In genomic region chr4:6763330-6763851, GRCh38 we compare ENCODE assay signal across 14 cellular contexts. TPM values are rescaled to one million over a fixed set of nuclear protein-coding genes. Genes with fewer than 3 reads are reported as not detected.
DNase-seq lines count a peak whose midpoint lies in the region; ATAC-seq and TF ChIP-seq lines count a peak whose summit lies in the region.
"Had no signal": no experiment of that assay in that cellular context is flagged by ENCODE, and none has a peak within 500 bp of the region (broad histone marks: within the 10 kb centered on the region; RNA-seq: fewer than 3 reads in every experiment).

No MANE protein-coding gene starts in this region.

- no peak for TF ChIP-seq CTCF in HEK293 (tag by site-specific recombination; IDR thresholded peaks at IDR 0.05)
- TF ChIP-seq CTCF in PC-9 (conservative IDR thresholded peaks at IDR 0.05): peak; percentile 56
- peak; percentile 51 for TF ChIP-seq CTCF in endodermal cell (conservative IDR thresholded peaks at IDR 0.05)
- TF ChIP-seq CTCF in prostate gland (IDR thresholded peaks at IDR 0.05): peak in 2 of 4 experiments; percentile 36 to 59

- POLR2A ChIA-PET in HEK293 (lab: Yijun Ruan, JAX) (interaction anchor here (0.6 kb wide), 1 partner anchor 91 kb away, joined by 3 read pairs; no protein-coding TSS in a partner anchor), PC-9 (lab: Charles Lee; ENCODE audit: unreplicated experiment) (interaction anchor here (0.9 kb wide), 1 partner anchor 90 kb away, joined by 3 read pairs; a partner anchor contains a TSS)

- H3K27ac ChIP-seq in HEK293 (ENCODE audit: extremely low read depth, low read depth, low read length) (no peak overlapping the region), PC-9 (peak overlapping the region; percentile 88), endodermal cell (ENCODE audit: low read depth, low read length) (no peak overlapping the region), prostate gland (peak overlapping the region; percentile 30 to 61)
- H3K27ac ChIP-seq: ascending aorta, SJCRH30 had no signal

- no peaks in the 10 kb centered on the region for H3K27me3 ChIP-seq in PC-9 (ENCODE audit: insufficient read depth, low read depth)
- no peaks in the 10 kb centered on the region for H3K27me3 ChIP-seq in endodermal cell (ENCODE audit: control insufficient read depth, insufficient read depth, low read length, poor library complexity, severe bottlenecking)
- no peaks in the 10 kb centered on the region for H3K27me3 ChIP-seq in prostate gland (replicated peaks; ENCODE audit: insufficient read depth)
- H3K27me3 ChIP-seq: ascending aorta had no signal

- H3K27ac Mint-ChIP-seq in endodermal cell: no peak overlapping the region
- H3K27ac Mint-ChIP-seq: activated T-cell treated with anti-CD3 and anti-CD28 coated beads, Interleukin-2, amount 50 U/mL, for 24 hours had no signal

- no peak overlapping the region for H3K4me3 Mint-ChIP-seq in endodermal cell
- H3K4me3 Mint-ChIP-seq: activated T-cell treated with anti-CD3 and anti-CD28 coated beads, Interleukin-2, amount 50 U/mL, for 24 hours had no signal

- H3K4me3 ChIP-seq in HEK293 (ENCODE audit: low read depth, low read length) (no peak overlapping the region), PC-9 (peak overlapping the region; percentile 47; the same call in 1 of the 2 replicates), endodermal cell (ENCODE audit: low read length) (no peak overlapping the region), prostate gland (no peak overlapping the region)
- H3K4me3 ChIP-seq: ascending aorta, SJCRH30 had no signal

- DNase-seq in PC-9 (peak; percentile 81 to 91), endodermal cell (peak; percentile 44), prostate gland (ENCODE audit: low spot score) (peak; percentile 68), nucleus accumbens (lab: John Stamatoyannopoulos, UW) (no peak), NCI-H226 (no peak)
- DNase-seq: activated CD4-positive, CD25-positive, alpha-beta regulatory T cell; activated T-cell treated with anti-CD3 and anti-CD28 coated beads, Interleukin-2, amount 50 U/mL, for 24 hours; KG1; mesenchymal stem cell; stimulated activated CD4-positive, alpha-beta T cell treated with anti-CD3 and anti-CD28 coated beads, Interleukin-4, amount 100 ng/mL, for 4 hours had no signal

- no peak for ATAC-seq in GM21825 (IDR thresholded peaks at IDR 0.05; ENCODE audit: unreplicated experiment)

- intact Hi-C loops in PC-9 (cut with micrococcal nuclease; ENCODE audit: unreplicated experiment) (loop anchor here (1.0 kb wide), 1 partner anchor 43 kb away; no protein-coding TSS in a partner anchor), prostate gland (cut with DNase I) (no loop called here)

- peak overlapping the region; percentile 73 for H3K4me2 ChIP-seq in PC-9

- H3K36me3 ChIP-seq in HEK293 (ENCODE audit: control insufficient read depth in 2 of 2, insufficient read depth in 1 of 2, low read length in 2 of 2) (no peaks in the 10 kb centered on the region), PC-9 (ENCODE audit: low read depth) (no peaks in the 10 kb centered on the region), endodermal cell (ENCODE audit: control insufficient read depth, insufficient read depth, low read length) (no peaks in the 10 kb centered on the region), prostate gland (no peaks in the 10 kb centered on the region)
- H3K36me3 ChIP-seq: ascending aorta, SJCRH30 had no signal

- no peaks in the 10 kb centered on the region for H3K79me2 ChIP-seq in PC-9 (ENCODE audit: low read depth)

- no peaks in the 10 kb centered on the region for H3K9me3 Mint-ChIP-seq in endodermal cell
- H3K9me3 Mint-ChIP-seq: activated T-cell treated with anti-CD3 and anti-CD28 coated beads, Interleukin-2, amount 50 U/mL, for 24 hours had no signal

- H3K27me3 Mint-ChIP-seq in endodermal cell (ENCODE audit: insufficient read depth): peaks cover 2% of the 10 kb centered on the region
- H3K27me3 Mint-ChIP-seq: activated T-cell treated with anti-CD3 and anti-CD28 coated beads, Interleukin-2, amount 50 U/mL, for 24 hours had no signal

- H3K4me1 ChIP-seq in HEK293 (ENCODE audit: control insufficient read depth, insufficient read depth, low read length) (no peaks in the 10 kb centered on the region), PC-9 (replicated peaks; ENCODE audit: insufficient read depth) (peaks cover 53% of the 10 kb centered on the region), endodermal cell (ENCODE audit: control insufficient read depth, insufficient read depth, low read length) (peaks cover 7% of the 10 kb centered on the region), prostate gland (replicated peaks) (no peaks in the 10 kb centered on the region)

- H2AFZ ChIP-seq in PC-9: peak overlapping the region; percentile 61

- 90 to 91% methylated on average over 15 to 16 of the region's 16 CpGs for WGBS in endodermal cell (ENCODE audit: insufficient coverage in 1 of 2, insufficient read length in 1 of 2), 2 experiments
- 49% methylated on average over 16 of the region's 16 CpGs for WGBS in prostate gland

- H3K4me1 Mint-ChIP-seq in endodermal cell: peaks cover 8% of the 10 kb centered on the region

- CTCF ChIA-PET in HEK293 (lab: Yijun Ruan, JAX) (interaction anchor here (1.3 kb wide), 1 partner anchor 111 kb away, joined by 4 read pairs; no protein-coding TSS in a partner anchor), PC-9 (lab: Charles Lee) (interaction anchor here (0.6 kb wide), 1 partner anchor 537 kb away, joined by 3 read pairs; no protein-coding TSS in a partner anchor)

- H3K9ac ChIP-seq in endodermal cell (ENCODE audit: extremely low read depth, low read length, poor library complexity, severe bottlenecking): no peak overlapping the region

- H3K9me3 ChIP-seq in HEK293 (ENCODE audit: control insufficient read depth, insufficient read depth, low read depth, low read length) (no peaks in the 10 kb centered on the region), PC-9 (ENCODE audit: insufficient read depth, low read depth) (no peaks in the 10 kb centered on the region), endodermal cell (ENCODE audit: control insufficient read depth, low read length) (no peaks in the 10 kb centered on the region), prostate gland (no peaks in the 10 kb centered on the region)
- H3K9me3 ChIP-seq: ascending aorta, SJCRH30 had no signal

- H3F3A ChIP-seq in PC-9 (ENCODE audit: insufficient read depth, low read depth): peaks cover 9% of the 10 kb centered on the region; the same call in 1 of the 2 replicates

- no TSS peak for BruUV-seq in PC-9 (replicated peaks; lab: Mats Ljungman, UMichigan)

- no peak for TF ChIP-seq POLR2A in prostate gland (IDR thresholded peaks at IDR 0.05)

- H3K9me2 ChIP-seq in PC-9 (ENCODE audit: insufficient read depth): no peaks in the 10 kb centered on the region

- H3K36me3 Mint-ChIP-seq in endodermal cell (ENCODE audit: low read depth): no peaks in the 10 kb centered on the region

- H4K20me1 ChIP-seq in PC-9 (ENCODE audit: insufficient read depth): no peaks in the 10 kb centered on the region

TF ChIP-seq in HEK293, 187 proteins besides CTCF, POLR2A, EP300 and RAD21 (continues in another document):
- no peak for TF ChIP-seq ZNF2 (tag by site-specific recombination; IDR thresholded peaks at IDR 0.05)
- no peak for TF ChIP-seq ZNF140 (tag by site-specific recombination; IDR thresholded peaks at IDR 0.05)
- TF ChIP-seq MEIS1 (CRISPR knock-in tag; IDR thresholded peaks at IDR 0.05; ENCODE audit: borderline replicate concordance): no peak
- TF ChIP-seq ZNF335 (tag by site-specific recombination; conservative IDR thresholded peaks at IDR 0.05): no peak
- no peak for TF ChIP-seq TCF7L2 (IDR thresholded peaks at IDR 0.05; ENCODE audit: borderline replicate concordance, low read depth, low read length)
- no peak for TF ChIP-seq ZNF114 (tag by site-specific recombination; IDR thresholded peaks at IDR 0.05)
- no peak for TF ChIP-seq ZNF544 (tag by site-specific recombination; IDR thresholded peaks at IDR 0.05)
- TF ChIP-seq SP3 (tag by site-specific recombination; IDR thresholded peaks at IDR 0.05): 0 out of 2 replicates have a peak, but pooled peaks have one; percentile 34
- no peak for TF ChIP-seq ZNF621 (tag by site-specific recombination; IDR thresholded peaks at IDR 0.05)
- TF ChIP-seq KLF1 (tag by site-specific recombination; IDR thresholded peaks at IDR 0.05): peak; percentile 68
- TF ChIP-seq ZNF558 (tag by site-specific recombination; IDR thresholded peaks at IDR 0.05): no peak
- TF ChIP-seq, protein P1, sequence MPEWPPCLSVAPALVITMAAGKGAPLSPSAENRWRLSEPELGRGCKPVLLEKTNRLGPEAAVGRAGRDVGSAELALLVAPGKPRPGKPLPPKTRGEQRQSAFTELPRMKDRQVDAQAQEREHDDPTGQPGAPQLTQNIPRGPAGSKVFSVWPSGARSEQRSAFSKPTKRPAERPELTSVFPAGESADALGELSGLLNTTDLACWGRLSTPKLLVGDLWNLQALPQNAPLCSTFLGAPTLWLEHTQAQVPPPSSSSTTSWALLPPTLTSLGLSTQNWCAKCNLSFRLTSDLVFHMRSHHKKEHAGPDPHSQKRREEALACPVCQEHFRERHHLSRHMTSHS (tag by site-specific recombination; IDR thresholded peaks at IDR 0.05): no peak
- TF ChIP-seq HOXA7 (CRISPR knock-in tag; IDR thresholded peaks at IDR 0.05; ENCODE audit: borderline replicate concordance): no peak

RNA-seq across cellular contexts. Expression of gene KIAA0232, which starts 19.1 kb away (rescaled TPM):
- 21.5 and 24.7 TPM in 2 replicates for total RNA-seq in PC-9 (2021)
- total RNA-seq in endodermal cell: 10 to 100 TPM; 32.9 to 43.5 TPM
- 30.0 TPM for polyA plus RNA-seq in endodermal cell (2013, experiment 1 of 2)
- polyA plus RNA-seq in endodermal cell (2013, experiment 2 of 2): 32.5 TPM
- 10 to 100 TPM; 35.3 to 42.1 TPM for total RNA-seq in prostate gland

RNA-seq across cellular contexts. Expression of gene BLOC1S4, which starts 47.4 kb away (rescaled TPM):
- total RNA-seq in PC-9 (2021) (11.7 and 13.9 TPM in 2 replicates), endodermal cell (10 to 100 TPM; 18.8 to 26.5 TPM), prostate gland (10 to 100 TPM; 20.4 to 35.2 TPM)
- polyA plus RNA-seq in endodermal cell (2013, experiment 1 of 2): 21.0 TPM
- 18.1 TPM for polyA plus RNA-seq in endodermal cell (2013, experiment 2 of 2)

RNA-seq across cellular contexts. Expression of gene MRFAP1L1, which starts 53.7 kb away (rescaled TPM):
- total RNA-seq in PC-9 (2021): 51.4 and 52.1 TPM in 2 replicates
- 10 to 100 TPM; 45.0 to 50.2 TPM for total RNA-seq in endodermal cell
- polyA plus RNA-seq in endodermal cell (2013, experiment 1 of 2): 64.3 TPM
- 53.7 TPM for polyA plus RNA-seq in endodermal cell (2013, experiment 2 of 2)
- total RNA-seq in prostate gland: 10 to 100 TPM; 65.2 to 81.9 TPM

Comparison
In these comparisons a context has a peak if more than half of its experiments do, and no peak if none do; other contexts are left out.
1. H3K27ac ChIP-seq: peak in PC-9 (single experiment) and prostate gland (2 of 2); none in HEK293 (single experiment) and endodermal cell (single experiment).
2. DNase-seq: peak in PC-9 (2 of 2), endodermal cell (single experiment) and prostate gland (single experiment); none in nucleus accumbens (0 of 56) and NCI-H226 (single experiment).